1 cellular context compared by ENCODE assay signal in the genomic region with DNA sequence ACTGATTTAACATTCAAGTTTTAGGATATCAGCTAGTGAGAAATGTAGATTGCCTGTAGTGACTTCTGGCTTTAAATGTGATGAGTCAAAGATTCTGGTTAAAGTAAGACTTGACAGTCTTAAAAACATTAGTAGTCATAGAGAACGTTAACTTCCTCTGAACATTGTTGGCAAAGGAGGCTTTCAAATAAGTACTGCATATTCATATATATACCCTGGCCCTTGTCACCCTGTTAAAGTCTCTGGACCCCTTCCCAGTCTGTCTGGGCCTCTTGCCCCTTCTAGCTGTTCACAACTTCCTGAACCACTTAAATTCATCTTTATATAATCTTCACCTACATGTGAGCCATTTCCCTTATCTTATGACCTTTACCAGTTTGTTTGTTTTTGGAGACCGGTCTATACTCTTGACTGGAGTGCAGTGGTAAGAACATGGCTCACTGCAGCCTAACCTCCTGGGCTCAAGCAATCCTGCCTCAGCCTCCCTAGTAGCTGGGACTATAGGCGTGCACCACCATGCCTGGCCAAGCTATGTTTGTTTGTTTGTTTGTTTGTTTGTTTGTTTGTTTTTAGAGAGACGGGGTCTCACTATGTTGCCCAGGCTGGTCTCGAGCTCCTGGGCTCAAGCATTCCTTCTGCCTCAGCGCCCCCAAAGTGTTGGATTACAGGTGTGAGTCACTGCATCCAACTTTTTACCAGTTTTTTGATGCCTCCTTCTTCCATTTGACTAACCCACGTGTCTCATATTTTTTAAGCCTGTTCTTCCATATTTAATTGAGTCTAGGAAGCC.
TF ChIP-seq lines count a peak whose summit lies in the region.

No MANE protein-coding gene starts in this region.

TF ChIP-seq in endothelial cell of umbilical vein, 7 proteins besides CTCF, POLR2A, EP300 and RAD21 (continued from another document):
- peak; percentile 72 for TF ChIP-seq POLR2AphosphoS5 (IDR thresholded peaks at IDR 0.05; ENCODE audit: insufficient read depth, low read depth, low read length)
- peak; percentile 38 for TF ChIP-seq FOS (IDR thresholded peaks at IDR 0.05; ENCODE audit: borderline replicate concordance, insufficient read depth, low read length)
- no peak for TF ChIP-seq MYC (IDR thresholded peaks at IDR 0.05; ENCODE audit: low read depth, low read length)
- no peak for TF ChIP-seq JUN (IDR thresholded peaks at IDR 0.05; ENCODE audit: borderline replicate concordance, insufficient read depth, insufficient read length, low read depth)
